Comparison of ENCODE assay signal across 8 cellular contexts in genomic region chr7:27235387-27236052, GRCh38. TPM values are rescaled to one million over a fixed set of nuclear protein-coding genes. Genes with fewer than 3 reads are reported as not detected.
DNase-seq lines count a peak whose midpoint lies in the region; ATAC-seq and TF ChIP-seq lines count a peak whose summit lies in the region.

No MANE protein-coding gene starts in this region.

- H3K27ac Mint-ChIP-seq in activated naive CD8-positive, alpha-beta T cell treated with anti-CD3 and anti-CD28 coated beads, Interleukin-2, amount 10 ng/mL, durations not matched to agents 7 days and 5 days = no peak overlapping the region

- no peaks in the 10 kb centered on the region for H3K36me3 Mint-ChIP-seq in activated naive CD8-positive, alpha-beta T cell treated with anti-CD3 and anti-CD28 coated beads, Interleukin-2, amount 10 ng/mL, durations not matched to agents 7 days and 5 days

- peaks cover 66% of the 10 kb centered on the region for H3K27me3 Mint-ChIP-seq in activated naive CD8-positive, alpha-beta T cell treated with anti-CD3 and anti-CD28 coated beads, Interleukin-2, amount 10 ng/mL, durations not matched to agents 7 days and 5 days

- POLR2A ChIA-PET in activated naive CD8-positive, alpha-beta T cell treated with anti-CD3 and anti-CD28 coated beads, Interleukin-2, amount 10 ng/mL, durations not matched to agents 7 days and 5 days (lab: Charles Lee) = no interaction called here

- peak overlapping the region; percentile 17; the same call in 1 of the 2 replicates for H3K9ac ChIP-seq in ES-I3 (ENCODE audit: low read depth, low read length)
- H3K9ac ChIP-seq in iPS-15b (ENCODE audit: low read depth, low read length) = no peak overlapping the region

- H3K36me3 ChIP-seq in ES-I3 (ENCODE audit: insufficient read depth, low read length) (no peaks in the 10 kb centered on the region), MG63 (no peaks in the 10 kb centered on the region), iPS-15b (ENCODE audit: control insufficient read depth, insufficient read depth, low read length) (no peaks in the 10 kb centered on the region), spleen (no peaks in the 10 kb centered on the region)

- TF ChIP-seq POLR2A in spleen (IDR thresholded peaks at IDR 0.05) = no peak

- no peak overlapping the region for H3K27ac ChIP-seq in spleen

- TF ChIP-seq CTCF in spleen (IDR thresholded peaks at IDR 0.05 in 8 of 11, conservative IDR thresholded peaks at IDR 0.05 in 3 of 11) = peak in 5 of 11 experiments; percentile 24 to 35 (median 29)

- H3K4me3 ChIP-seq in MG63 = peak overlapping the region; percentile 26
- peak overlapping the region; percentile 63 for H3K4me3 ChIP-seq in iPS-15b (ENCODE audit: low read depth, low read length)
- H3K4me3 ChIP-seq in spleen = peak overlapping the region in 7 of 8 donors; percentile 16 to 62 (median 27)

- H3K27me3 ChIP-seq in MG63 (no peaks in the 10 kb centered on the region; the same call in 1 of the 2 replicates), iPS-15b (ENCODE audit: control insufficient read depth, insufficient read depth, low read length) (peaks cover 87% of the 10 kb centered on the region), spleen (replicated peaks in 1 of 7) (peaks cover 0 to 91% (median 54%) of the 10 kb centered on the region in 7 donors)

- H3K9me3 Mint-ChIP-seq in activated naive CD8-positive, alpha-beta T cell treated with anti-CD3 and anti-CD28 coated beads, Interleukin-2, amount 10 ng/mL, durations not matched to agents 7 days and 5 days = no peaks in the 10 kb centered on the region

- H3K9me3 ChIP-seq in ES-I3 (ENCODE audit: control insufficient read depth, insufficient read depth, low read length) (no peaks in the 10 kb centered on the region), MG63 (no peaks in the 10 kb centered on the region), iPS-15b (ENCODE audit: control insufficient read depth, insufficient read depth, low read length) (no peaks in the 10 kb centered on the region), spleen (no peaks in the 10 kb centered on the region)

- peaks cover 6% of the 10 kb centered on the region for H3K4me1 Mint-ChIP-seq in activated naive CD8-positive, alpha-beta T cell treated with anti-CD3 and anti-CD28 coated beads, Interleukin-2, amount 10 ng/mL, durations not matched to agents 7 days and 5 days

- intact Hi-C loops in spleen (cut with DNase I; ENCODE audit: low total_unique reads) = no loop called here

- peak; percentile 56 for ATAC-seq in activated naive CD8-positive, alpha-beta T cell treated with anti-CD3 and anti-CD28 coated beads, Interleukin-2, amount 10 ng/mL, durations not matched to agents 7 days and 5 days (ENCODE audit: low read depth)
- ATAC-seq in HG03175 (IDR thresholded peaks at IDR 0.05; ENCODE audit: unreplicated experiment) = no peak

- WGBS in spleen, 5 donors = 0 to 9% (median 2%) methylated on average over 17 to 54 of the region's 54 CpGs

- H3K4me1 ChIP-seq in ES-I3 (ENCODE audit: insufficient read depth, low read length) = peaks cover under 1% of the 10 kb centered on the region; the same call in 1 of the 2 replicates
- H3K4me1 ChIP-seq in iPS-15b (ENCODE audit: control insufficient read depth, insufficient read depth, low read length) = peaks cover 2% of the 10 kb centered on the region
- peaks cover 5 to 30% (median 20%) of the 10 kb centered on the region in 6 donors for H3K4me1 ChIP-seq in spleen

- H3K4me3 Mint-ChIP-seq in activated naive CD8-positive, alpha-beta T cell treated with anti-CD3 and anti-CD28 coated beads, Interleukin-2, amount 10 ng/mL, durations not matched to agents 7 days and 5 days = peak overlapping the region; percentile 48

- DNase-seq in MG63 (peak; percentile 57), spleen (no peak), OCI-M2 (lab: John Stamatoyannopoulos, UW; ENCODE audit: unreplicated experiment) (no peak)
- no peak for DNase-seq in activated naive CD8-positive, alpha-beta T cell treated with anti-CD3 and anti-CD28 coated beads, Interleukin-2, amount 10 ng/mL, durations not matched to agents 7 days and 5 days
- no peak for DNase-seq in stimulated activated CD4-positive, alpha-beta T cell treated with anti-CD3 and anti-CD28 coated beads, Interleukin-12 subunit alpha, Interleukin-12 subunit beta, amount 100 ng/mL, for 4 hours

RNA-seq across cellular contexts. Expression of gene EVX1, which starts 7.1 kb away (rescaled TPM):
- total RNA-seq in MG63 (2014; rRNA removed; shearing (Covaris generic); ENCODE audit: low replicate concordance) = not detected in 2 replicates
- not detected for total RNA-seq in activated naive CD8-positive, alpha-beta T cell treated with anti-CD3 and anti-CD28 coated beads, Interleukin-2, amount 10 ng/mL, durations not matched to agents 7 days and 5 days
- total RNA-seq in spleen = not detected
- polyA plus RNA-seq in spleen = not detected

RNA-seq across cellular contexts. Expression of gene HOXA13, which starts 35.6 kb away (rescaled TPM):
- total RNA-seq in MG63 (2014; rRNA removed; shearing (Covaris generic); ENCODE audit: low replicate concordance) = 0.30 and 1.5 TPM in 2 replicates
- total RNA-seq in activated naive CD8-positive, alpha-beta T cell treated with anti-CD3 and anti-CD28 coated beads, Interleukin-2, amount 10 ng/mL, durations not matched to agents 7 days and 5 days = not detected
- not detected for total RNA-seq in spleen
- polyA plus RNA-seq in spleen = not detected

RNA-seq across cellular contexts. Expression of gene HOXA11, which starts 50.5 kb away (rescaled TPM):
- total RNA-seq in MG63 (2014; rRNA removed; shearing (Covaris generic); ENCODE audit: low replicate concordance) = 3.2 and 3.7 TPM in 2 replicates
- total RNA-seq in activated naive CD8-positive, alpha-beta T cell treated with anti-CD3 and anti-CD28 coated beads, Interleukin-2, amount 10 ng/mL, durations not matched to agents 7 days and 5 days = not detected
- not detected for total RNA-seq in spleen
- not detected for polyA plus RNA-seq in spleen
